Comparison of ENCODE assay signal across 8 cellular contexts in the genomic region with DNA sequence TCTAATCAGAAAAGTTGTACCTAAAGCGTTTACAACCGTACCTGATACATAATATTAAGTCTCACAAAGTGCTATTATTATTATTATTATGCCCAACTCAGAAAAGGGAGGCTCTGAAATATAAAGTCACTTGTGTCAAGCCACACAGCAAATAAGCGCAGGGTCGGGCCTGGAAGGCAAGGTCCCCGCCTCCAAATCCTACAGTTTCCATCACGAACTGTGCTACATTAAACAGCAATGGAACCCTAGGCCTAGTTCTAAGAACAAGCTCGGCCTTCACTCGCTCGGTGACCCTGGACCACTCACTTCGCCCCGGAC. TPM values are rescaled to one million over a fixed set of nuclear protein-coding genes. Genes with fewer than 3 reads are reported as not detected.
A peak's percentile ranks its signal among the peaks of the same experiment; 100 is the strongest.
DNase-seq lines count a peak whose midpoint lies in the region; ATAC-seq and TF ChIP-seq lines count a peak whose summit lies in the region.

No MANE protein-coding gene starts in this region.

- no peaks in the 10 kb centered on the region for H3K9me3 ChIP-seq in thoracic aorta

- peaks cover 9% of the 10 kb centered on the region for H3K27me3 Mint-ChIP-seq in activated naive CD4-positive, alpha-beta T cell treated with anti-CD3 and anti-CD28 coated beads, Interleukin-2, amount 10 ng/mL, durations not matched to agents 7 days and 5 days
- H3K27me3 Mint-ChIP-seq in activated T-cell treated with anti-CD3 and anti-CD28 coated beads, Interleukin-2, amount 50 U/mL, for 72 hours (ENCODE audit: low read depth), result no peaks in the 10 kb centered on the region
- peaks cover 0 to 8% (median 0%) of the 10 kb centered on the region in 3 donors for H3K27me3 Mint-ChIP-seq in immature natural killer cell (ENCODE audit: low read depth in 3 of 3)

- TF ChIP-seq CTCF in thoracic aorta (IDR thresholded peaks at IDR 0.05), result no peak

- ATAC-seq in activated T-cell treated with anti-CD3 and anti-CD28 coated beads, Interleukin-2, amount 50 U/mL, for 72 hours (replicated peaks in 1 of 2), result no peak
- ATAC-seq in thoracic aorta (ENCODE audit: insufficient number of reproducible peaks, low FRiP score, low read depth), result no peak
- ATAC-seq in GM21381 (IDR thresholded peaks at IDR 0.05; ENCODE audit: unreplicated experiment), result no peak
- no peak for ATAC-seq in HG03108 (IDR thresholded peaks at IDR 0.05; ENCODE audit: unreplicated experiment)

- H3K4me1 Mint-ChIP-seq in activated naive CD4-positive, alpha-beta T cell treated with anti-CD3 and anti-CD28 coated beads, Interleukin-2, amount 10 ng/mL, durations not matched to agents 7 days and 5 days, result peaks cover 19% of the 10 kb centered on the region
- peaks cover 27% of the 10 kb centered on the region for H3K4me1 Mint-ChIP-seq in activated T-cell treated with anti-CD3 and anti-CD28 coated beads, Interleukin-2, amount 50 U/mL, for 72 hours (ENCODE audit: low read depth)
- H3K4me1 Mint-ChIP-seq in immature natural killer cell, result peaks cover 40 to 43% of the 10 kb centered on the region in 2 donors

- DNase-seq in activated naive CD4-positive, alpha-beta T cell treated with anti-CD3 and anti-CD28 coated beads, Interleukin-2, amount 10 ng/mL, durations not matched to agents 7 days and 5 days, result peak; percentile 33
- DNase-seq in activated naive CD4-positive, alpha-beta T cell treated with Interleukin-2 at 50 U/mL for 16 hours, result no peak
- DNase-seq in activated T-cell treated with anti-CD3 and anti-CD28 coated beads, Interleukin-2, amount 50 U/mL, for 72 hours, result peak; percentile 6
- DNase-seq in immature natural killer cell (peak in 1 of 3 donors; percentile 12), thoracic aorta (ENCODE audit: low spot score) (no peak), NCI-H1694 treated with DMSO at 0.1 percent for 48 hours (lab: John Stamatoyannopoulos, UW) (no peak)

- CTCF ChIA-PET in activated naive CD4-positive, alpha-beta T cell treated with anti-CD3 and anti-CD28 coated beads, Interleukin-2, amount 10 ng/mL, durations not matched to agents 7 days and 5 days (lab: Charles Lee), result interaction anchor here (4.2 kb wide), 1 partner anchor 37 kb away, joined by 20 read pairs; the partner anchor contains the start of gene TTC22

- no peaks in the 10 kb centered on the region for H3K27me3 ChIP-seq in thoracic aorta (replicated peaks; ENCODE audit: insufficient read depth)

- peak overlapping the region; percentile 95 for H3K4me3 Mint-ChIP-seq in activated naive CD4-positive, alpha-beta T cell treated with anti-CD3 and anti-CD28 coated beads, Interleukin-2, amount 10 ng/mL, durations not matched to agents 7 days and 5 days
- peak overlapping the region; percentile 91 to 98 for H3K4me3 Mint-ChIP-seq in activated T-cell treated with anti-CD3 and anti-CD28 coated beads, Interleukin-2, amount 50 U/mL, for 72 hours
- H3K4me3 Mint-ChIP-seq in immature natural killer cell, result peak overlapping the region; percentile 94 to 95 (median 95)

- H3K4me1 ChIP-seq in thoracic aorta (ENCODE audit: control insufficient read depth in 1 of 2, low read depth in 2 of 2), result peaks cover 9% of the 10 kb centered on the region in 2 donors

- H3K36me3 ChIP-seq in thoracic aorta, result no peaks in the 10 kb centered on the region

- peak overlapping the region; percentile 15 to 31 for H3K27ac ChIP-seq in thoracic aorta

- no peaks in the 10 kb centered on the region for H3K9me3 Mint-ChIP-seq in activated naive CD4-positive, alpha-beta T cell treated with anti-CD3 and anti-CD28 coated beads, Interleukin-2, amount 10 ng/mL, durations not matched to agents 7 days and 5 days
- no peaks in the 10 kb centered on the region for H3K9me3 Mint-ChIP-seq in activated T-cell treated with anti-CD3 and anti-CD28 coated beads, Interleukin-2, amount 50 U/mL, for 72 hours
- H3K9me3 Mint-ChIP-seq in immature natural killer cell, result no peaks in the 10 kb centered on the region

- H3K4me3 ChIP-seq in thoracic aorta, result peak overlapping the region; percentile 81

- no peaks in the 10 kb centered on the region for H3K36me3 Mint-ChIP-seq in activated naive CD4-positive, alpha-beta T cell treated with anti-CD3 and anti-CD28 coated beads, Interleukin-2, amount 10 ng/mL, durations not matched to agents 7 days and 5 days
- H3K36me3 Mint-ChIP-seq in activated T-cell treated with anti-CD3 and anti-CD28 coated beads, Interleukin-2, amount 50 U/mL, for 72 hours (ENCODE audit: insufficient read depth in 2 of 2), result no peaks in the 10 kb centered on the region
- H3K36me3 Mint-ChIP-seq in immature natural killer cell, result peaks cover 0 to 3% (median 0%) of the 10 kb centered on the region in 3 donors

- peak overlapping the region; percentile 81 for H3K27ac Mint-ChIP-seq in activated naive CD4-positive, alpha-beta T cell treated with anti-CD3 and anti-CD28 coated beads, Interleukin-2, amount 10 ng/mL, durations not matched to agents 7 days and 5 days
- peak overlapping the region; percentile 78 for H3K27ac Mint-ChIP-seq in activated T-cell treated with anti-CD3 and anti-CD28 coated beads, Interleukin-2, amount 50 U/mL, for 72 hours
- H3K27ac Mint-ChIP-seq in immature natural killer cell, result peak overlapping the region; percentile 82 to 95 (median 94)

RNA-seq across cellular contexts. Expression of gene PARS2, which starts 0.6 kb away (rescaled TPM):
- 1 to 10 TPM; 5.5 to 7.3 TPM for total RNA-seq in activated T-cell treated with anti-CD3 and anti-CD28 coated beads, Interleukin-2, amount 50 U/mL, for 72 hours
- 1 to 10 TPM in 2 of 3 donors, under 1 TPM in 1; 0.89 to 4.0 (median 3.3) TPM for polyA plus RNA-seq in immature natural killer cell
- total RNA-seq in thoracic aorta, result 1 to 10 TPM; 2.8 to 3.1 TPM

RNA-seq across cellular contexts. Expression of gene TTC22, which starts 37.4 kb away (rescaled TPM):
- 10 to 100 TPM; 13.3 to 15.3 TPM for total RNA-seq in activated T-cell treated with anti-CD3 and anti-CD28 coated beads, Interleukin-2, amount 50 U/mL, for 72 hours
- polyA plus RNA-seq in immature natural killer cell, result 10 to 100 TPM in 1 of 3 donors, 1 to 10 TPM in 2; 5.2 to 13.7 (median 5.6) TPM
- under 1 TPM in 1 of 2 donors, not detected in 1; 0.63 TPM for total RNA-seq in thoracic aorta

RNA-seq across cellular contexts. Expression of gene TTC4, which starts 48.1 kb away (rescaled TPM):
- total RNA-seq in activated T-cell treated with anti-CD3 and anti-CD28 coated beads, Interleukin-2, amount 50 U/mL, for 72 hours, result 10 to 100 TPM; 32.7 to 38.7 TPM
- polyA plus RNA-seq in immature natural killer cell, result 10 to 100 TPM; 14.3 to 22.6 (median 20.7) TPM
- total RNA-seq in thoracic aorta, result 10 to 100 TPM; 12.7 to 17.2 TPM

Comparison
In these comparisons a context has a peak if more than half of its experiments do, and no peak if none do; other contexts are left out.
1. DNase-seq: peak in activated naive CD4-positive, alpha-beta T cell treated with anti-CD3 and anti-CD28 coated beads, Interleukin-2, amount 10 ng/mL, durations not matched to agents 7 days and 5 days (single experiment) and activated T-cell treated with anti-CD3 and anti-CD28 coated beads, Interleukin-2, amount 50 U/mL, for 72 hours (2 of 2); none in activated naive CD4-positive, alpha-beta T cell treated with Interleukin-2 at 50 U/mL for 16 hours (single experiment), thoracic aorta (single experiment) and NCI-H1694 treated with DMSO at 0.1 percent for 48 hours (single experiment).
2. RNA of gene TTC22, which starts 37.4 kb away (total RNA-seq): 13.3 to 15.3 TPM in activated T-cell treated with anti-CD3 and anti-CD28 coated beads, Interleukin-2, amount 50 U/mL, for 72 hours; 0.63 TPM in thoracic aorta; every median in the first group is over 4 times any median in the second.
3. Peak in every context shown above with its lines, with median percentiles within 50 percentile points of each other: H3K27ac Mint-ChIP-seq and H3K4me3 Mint-ChIP-seq.